11 cellular contexts compared by ENCODE assay signal in the genomic region with DNA sequence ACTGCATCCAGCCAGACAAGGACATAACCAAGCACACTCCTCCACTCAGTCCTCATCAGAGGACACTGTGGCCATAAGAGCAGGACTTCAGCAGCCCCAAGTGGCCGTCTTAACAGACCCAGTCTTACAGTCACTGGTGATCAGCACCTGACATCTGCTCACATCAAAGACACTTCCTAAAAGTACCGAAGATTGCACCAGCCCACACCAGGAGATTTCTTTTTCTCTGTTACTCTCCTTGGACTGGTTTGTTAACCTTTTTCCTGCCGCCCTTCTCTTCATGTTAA. TPM values are rescaled to one million over a fixed set of nuclear protein-coding genes. Genes with fewer than 3 reads are reported as not detected.
A peak's percentile ranks its signal among the peaks of the same experiment; 100 is the strongest.
DNase-seq lines count a peak whose midpoint lies in the region; ATAC-seq and TF ChIP-seq lines count a peak whose summit lies in the region.
"Had no signal": no experiment of that assay in that cellular context is flagged by ENCODE, and none has a peak within 500 bp of the region (broad histone marks: within the 10 kb centered on the region; RNA-seq: fewer than 3 reads in every experiment).

No MANE protein-coding gene starts in this region.

- POLR2A ChIA-PET in activated CD4-positive, alpha-beta memory T cell treated with anti-CD3 and anti-CD28 coated beads for 36 hours (lab: Charles Lee), result interaction anchor here (1.2 to 2.3 kb wide), 4 partner anchors 10 to 55 kb away, joined by 3 to 17 read pairs (median 4); partner anchors contain the start of gene MRPS5

- no peak for ATAC-seq in CD4-positive, CD25-positive, alpha-beta regulatory T cell (ENCODE audit: low read depth in 2 of 2)
- ATAC-seq in left lung (peak; percentile 9), GM21576 (IDR thresholded peaks at IDR 0.05; ENCODE audit: unreplicated experiment) (no peak)

- H3K27me3 Mint-ChIP-seq in CD4-positive, CD25-positive, alpha-beta regulatory T cell, result peaks cover 11% of the 10 kb centered on the region
- peaks cover 1% of the 10 kb centered on the region for H3K27me3 Mint-ChIP-seq in activated CD4-positive, alpha-beta memory T cell treated with anti-CD3 and anti-CD28 coated beads for 36 hours

- no peaks in the 10 kb centered on the region for H3K36me3 Mint-ChIP-seq in CD4-positive, CD25-positive, alpha-beta regulatory T cell
- H3K36me3 Mint-ChIP-seq in activated CD4-positive, alpha-beta memory T cell treated with anti-CD3 and anti-CD28 coated beads for 36 hours, result no peaks in the 10 kb centered on the region

- TF ChIP-seq CTCF in GM12873 (IDR thresholded peaks at IDR 0.05; ENCODE audit: insufficient read depth, low read depth, low read length, missing control alignments) (peak; percentile 14), left lung (IDR thresholded peaks at IDR 0.05) (no peak)

- no peak for DNase-seq in CD4-positive, CD25-positive, alpha-beta regulatory T cell
- no peak for DNase-seq in activated CD4-positive, alpha-beta memory T cell treated with anti-CD3 and anti-CD28 coated beads for 36 hours
- no peak for DNase-seq in left lung
- no peak for DNase-seq in NCI-H226
- DNase-seq in NOMO-1 (lab: John Stamatoyannopoulos, UW; ENCODE audit: unreplicated experiment in 2 of 2), result no peak
- DNase-seq in COR-L47 (lab: John Stamatoyannopoulos, UW), result no peak
- DNase-seq: activated CD8-positive, alpha-beta memory T cell treated with anti-CD3 and anti-CD28 coated beads for 24 hours; NCI-H2029 treated with DMSO at 0.1 percent for 48 hours had no signal

- no peak overlapping the region for H3K4me3 ChIP-seq in CD4-positive, CD25-positive, alpha-beta regulatory T cell (ENCODE audit: low read depth, low read length)
- H3K4me3 ChIP-seq in left lung, result no peak overlapping the region
- H3K4me3 ChIP-seq: mucosa of descending colon had no signal

- H3K27ac ChIP-seq in CD4-positive, CD25-positive, alpha-beta regulatory T cell (ENCODE audit: insufficient read depth, low read length, poor library complexity, severe bottlenecking), result peak overlapping the region; percentile 69
- H3K27ac ChIP-seq in left lung, result no peak overlapping the region

- intact Hi-C loops in activated CD4-positive, alpha-beta memory T cell treated with anti-CD3 and anti-CD28 coated beads for 36 hours (cut with micrococcal nuclease), result loop anchor here (2.0 kb wide), 3 partner anchors 37 to 129 kb away; partner anchors contain the start of genes ZNF514 and ZNF892
- intact Hi-C loops in left lung (cut with DNase I), result loop anchor here in 1 of 2 donors (5.0 kb wide), 1 partner anchor 55 kb away; no protein-coding TSS in a partner anchor

- CTCF ChIA-PET in activated CD4-positive, alpha-beta memory T cell treated with anti-CD3 and anti-CD28 coated beads for 36 hours (lab: Charles Lee), result interaction anchor here (0.9 to 10.9 kb wide), 14 partner anchors 9 to 53 kb away, joined by 3 to 409 read pairs (median 8); partner anchors contain the start of genes MAL and MRPS5

- peak overlapping the region; percentile 87 to 89 (median 88) for H3K27ac Mint-ChIP-seq in CD4-positive, CD25-positive, alpha-beta regulatory T cell
- peak overlapping the region; percentile 64 for H3K27ac Mint-ChIP-seq in activated CD4-positive, alpha-beta memory T cell treated with anti-CD3 and anti-CD28 coated beads for 36 hours

- H3K9me3 ChIP-seq in CD4-positive, CD25-positive, alpha-beta regulatory T cell (ENCODE audit: control insufficient read depth in 2 of 2, low read length in 2 of 2), result no peaks in the 10 kb centered on the region
- H3K9me3 ChIP-seq in left lung, result no peaks in the 10 kb centered on the region
- H3K9me3 ChIP-seq: mucosa of descending colon had no signal

- no peaks in the 10 kb centered on the region for H3K36me3 ChIP-seq in CD4-positive, CD25-positive, alpha-beta regulatory T cell (ENCODE audit: control insufficient read depth, insufficient read depth, low read length)
- no peaks in the 10 kb centered on the region for H3K36me3 ChIP-seq in left lung

- H3K9me3 Mint-ChIP-seq in CD4-positive, CD25-positive, alpha-beta regulatory T cell, result no peaks in the 10 kb centered on the region
- no peaks in the 10 kb centered on the region for H3K9me3 Mint-ChIP-seq in activated CD4-positive, alpha-beta memory T cell treated with anti-CD3 and anti-CD28 coated beads for 36 hours

- no peaks in the 10 kb centered on the region for H3K27me3 ChIP-seq in CD4-positive, CD25-positive, alpha-beta regulatory T cell (ENCODE audit: control insufficient read depth, insufficient read depth, low read length)
- H3K27me3 ChIP-seq in left lung, result peaks cover 0 to 49% of the 10 kb centered on the region in 2 donors

- peaks cover 46% of the 10 kb centered on the region for H3K4me1 ChIP-seq in CD4-positive, CD25-positive, alpha-beta regulatory T cell (ENCODE audit: control insufficient read depth, insufficient read depth, low read length, poor library complexity, severe bottlenecking)
- peaks cover 5 to 25% of the 10 kb centered on the region in 2 donors for H3K4me1 ChIP-seq in left lung

- peaks cover 19 to 72% (median 34%) of the 10 kb centered on the region in 4 donors for H3K4me1 Mint-ChIP-seq in CD4-positive, CD25-positive, alpha-beta regulatory T cell
- peaks cover 62% of the 10 kb centered on the region for H3K4me1 Mint-ChIP-seq in activated CD4-positive, alpha-beta memory T cell treated with anti-CD3 and anti-CD28 coated beads for 36 hours (ENCODE audit: low read depth)

- H3K4me3 Mint-ChIP-seq in CD4-positive, CD25-positive, alpha-beta regulatory T cell, result peak overlapping the region; percentile 55 to 94 (median 70)
- peak overlapping the region; percentile 72 for H3K4me3 Mint-ChIP-seq in activated CD4-positive, alpha-beta memory T cell treated with anti-CD3 and anti-CD28 coated beads for 36 hours

RNA-seq across cellular contexts. Expression of gene MRPS5, which starts 44.1 kb away (rescaled TPM):
- total RNA-seq in CD4-positive, CD25-positive, alpha-beta regulatory T cell, result 31.2 TPM
- polyA plus RNA-seq in CD4-positive, CD25-positive, alpha-beta regulatory T cell, result 10 to 100 TPM; 36.6 to 46.4 (median 43.0) TPM
- total RNA-seq in activated CD4-positive, alpha-beta memory T cell treated with anti-CD3 and anti-CD28 coated beads for 36 hours, result 10 to 100 TPM; 79.3 to 82.3 TPM
- total RNA-seq in left lung, result 10 to 100 TPM; 46.7 to 50.5 TPM

RNA-seq across cellular contexts. Expression of gene MAL, which starts 52.0 kb away (rescaled TPM):
- total RNA-seq in CD4-positive, CD25-positive, alpha-beta regulatory T cell, result 130 TPM
- polyA plus RNA-seq in CD4-positive, CD25-positive, alpha-beta regulatory T cell, result 100 to 1,000 TPM; 173 to 263 (median 213) TPM
- 10 to 100 TPM; 63.5 to 63.6 TPM for total RNA-seq in activated CD4-positive, alpha-beta memory T cell treated with anti-CD3 and anti-CD28 coated beads for 36 hours
- 10 to 100 TPM in 1 of 2 donors, 1 to 10 TPM in 1; 1.8 to 13.6 TPM for total RNA-seq in left lung
